27 cellular contexts compared by ENCODE assay signal in the genomic region with DNA sequence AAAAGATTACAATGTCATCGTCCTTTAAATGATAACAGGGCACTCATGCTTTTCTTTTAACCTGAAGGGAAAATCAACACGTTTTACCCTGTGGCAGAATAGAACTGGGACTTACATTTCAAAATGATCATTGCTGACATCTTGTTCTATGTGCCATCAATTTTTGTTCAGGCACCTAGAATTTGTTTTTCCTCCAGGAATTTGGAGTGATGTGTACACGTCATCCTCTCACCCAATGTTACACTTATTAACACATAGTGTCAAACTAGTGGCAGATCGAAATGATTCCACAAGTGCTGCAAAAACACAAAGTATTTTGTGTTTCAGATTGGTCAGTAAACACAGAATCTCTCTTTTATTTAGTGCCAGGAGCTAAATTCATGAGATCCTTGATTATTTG.
"Had no signal": no experiment of that assay in that cellular context is flagged by ENCODE, and none has a peak within 500 bp of the region (broad histone marks: within the 10 kb centered on the region; RNA-seq: fewer than 3 reads in every experiment).

No MANE protein-coding gene starts in this region.

- H3K9me3 Mint-ChIP-seq: stimulated activated naive CD8-positive, alpha-beta T cell treated with anti-CD3 and anti-CD28 coated beads, Interleukin-15, Interleukin-2, amounts not matched to agents 100 ng/mL and 50 ng/mL, for 24 hours had no signal

- H3K36me3 ChIP-seq: left lung, lower lobe of right lung, pancreas, right atrium auricular region, suprapubic skin, thoracic aorta, tibial artery, upper lobe of right lung had no signal

- H3K27ac ChIP-seq: left lung, lower lobe of right lung, pancreas, right atrium auricular region, skin epidermis, suprapubic skin, thoracic aorta, tibial artery, upper lobe of right lung had no signal

- H3K36me3 Mint-ChIP-seq: naive thymus-derived CD8-positive, alpha-beta T cell had no signal

- H3K4me1 ChIP-seq: left lung, lower lobe of right lung, pancreas, right atrium auricular region, suprapubic skin, tibial artery, upper lobe of right lung had no signal

- H3K4me3 ChIP-seq: left lung, lower lobe of right lung, pancreas, right atrium auricular region, skin epidermis, suprapubic skin, thoracic aorta, tibial artery, upper lobe of right lung had no signal

- DNase-seq: head of caudate nucleus; hippocampal formation; left cardiac atrium; left lung; lower lobe of right lung; mammary epithelial cell; mesenchymal stem cell; naive thymus-derived CD8-positive, alpha-beta T cell; pancreas; stimulated activated CD4-positive, alpha-beta T cell treated with anti-CD3 and anti-CD28 coated beads, Interleukin-12 subunit alpha, Interleukin-12 subunit beta, amount 100 ng/mL, for 4 hours; stimulated activated CD4-positive, alpha-beta T cell treated with anti-CD3 and anti-CD28 coated beads, Interleukin-15, amount 100 ng/mL, for 24 hours; stimulated activated CD4-positive, alpha-beta T cell treated with anti-CD3 and anti-CD28 coated beads, Interleukin-2, amount 100 ng/mL, for 24 hours; stimulated activated CD4-positive, alpha-beta T cell treated with anti-CD3 and anti-CD28 coated beads, Interleukin-4, amount 100 ng/mL, for 1 hour; stimulated activated naive CD4-positive, alpha-beta T cell; tibial artery; trophoblast cell; upper lobe of right lung had no signal

- H3K4me1 Mint-ChIP-seq: naive thymus-derived CD8-positive, alpha-beta T cell; nephron had no signal

- ATAC-seq: left cardiac atrium; left lung; lower lobe of right lung; naive thymus-derived CD8-positive, alpha-beta T cell; pancreas; sciatic nerve; upper lobe of right lung had no signal

- H3K4me3 Mint-ChIP-seq: naive thymus-derived CD8-positive, alpha-beta T cell; nephron; stimulated activated naive CD8-positive, alpha-beta T cell treated with anti-CD3 and anti-CD28 coated beads, Interleukin-15, Interleukin-2, amounts not matched to agents 100 ng/mL and 50 ng/mL, for 24 hours had no signal

- H3K9me3 ChIP-seq: lower lobe of right lung, pancreas, right atrium auricular region, suprapubic skin, thoracic aorta, tibial artery, upper lobe of right lung had no signal

- H3K27me3 ChIP-seq: left lung, pancreas, right atrium auricular region, suprapubic skin, tibial artery, upper lobe of right lung had no signal

- H3K27ac Mint-ChIP-seq: naive thymus-derived CD8-positive, alpha-beta T cell; progenitor cell of endocrine pancreas; stimulated activated naive CD8-positive, alpha-beta T cell treated with anti-CD3 and anti-CD28 coated beads, Interleukin-15, Interleukin-2, amounts not matched to agents 100 ng/mL and 50 ng/mL, for 24 hours had no signal

- FAIRE-seq: keratinocyte, pancreas, urothelium cell line had no signal
